1 cellular context compared by ENCODE assay signal in the genomic region with DNA sequence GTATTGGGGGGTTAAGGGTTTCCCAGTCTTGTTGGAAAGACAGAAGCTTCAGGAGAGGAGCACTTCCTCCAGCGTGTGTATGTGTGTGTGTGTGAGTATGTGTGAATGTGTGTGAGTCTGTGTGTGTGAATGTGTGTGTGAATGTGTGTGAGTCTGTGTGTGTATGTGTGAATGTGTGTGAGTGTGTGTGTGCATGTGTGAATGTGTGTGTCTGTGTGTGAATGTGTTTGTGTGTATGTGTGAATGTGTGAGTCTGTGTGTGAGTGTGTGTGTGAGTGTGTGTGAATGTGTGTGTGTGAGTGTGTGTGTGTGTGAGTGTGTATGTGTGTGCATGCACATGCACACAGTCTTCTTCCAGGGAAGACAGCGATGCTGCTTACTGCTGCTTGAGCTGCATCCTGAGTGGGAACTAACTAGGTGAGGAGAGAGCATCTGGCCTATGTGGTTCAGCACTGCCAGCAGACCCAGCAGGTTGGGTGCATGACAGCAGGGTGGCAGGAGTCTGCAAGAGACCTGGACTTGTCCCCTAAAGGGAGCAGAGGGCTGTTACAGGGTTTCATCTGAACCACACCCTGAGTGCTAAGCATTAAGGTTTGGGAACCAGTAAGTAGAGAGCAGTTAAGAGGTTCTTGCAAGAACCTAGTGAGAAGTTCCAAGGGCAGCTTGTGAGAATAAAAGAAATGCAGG.
TF ChIP-seq lines count a peak whose summit lies in the region.

No MANE protein-coding gene starts in this region.

TF ChIP-seq in HepG2, 621 proteins besides CTCF, POLR2A, EP300 and RAD21 (continues in another document):
- TF ChIP-seq ARHGAP35 (CRISPR knock-in tag; IDR thresholded peaks at IDR 0.05; ENCODE audit: borderline replicate concordance) (no peak), HNRNPH1 (optimal IDR thresholded peaks at IDR 0.05; ENCODE audit: low read depth, low read length) (no peak), NFYB (CRISPR knock-in tag; IDR thresholded peaks at IDR 0.05) (no peak), TARDBP (CRISPR knock-in tag; IDR thresholded peaks at IDR 0.05) (no peak), FOSL2 (CRISPR knock-in tag; IDR thresholded peaks at IDR 0.05) (no peak), ZNF547 (CRISPR knock-in tag; IDR thresholded peaks at IDR 0.05) (no peak), NCOA1 (CRISPR knock-in tag; IDR thresholded peaks at IDR 0.05) (no peak), ZNF615 (CRISPR knock-in tag; IDR thresholded peaks at IDR 0.05; ENCODE audit: borderline replicate concordance) (no peak), KLF9 (CRISPR knock-in tag; IDR thresholded peaks at IDR 0.05; ENCODE audit: low read depth) (no peak), ZNF713 (CRISPR knock-in tag; IDR thresholded peaks at IDR 0.05) (no peak), ZSCAN30 (CRISPR knock-in tag; IDR thresholded peaks at IDR 0.05) (no peak), TCF12 (IDR thresholded peaks at IDR 0.05) (no peak), TCF12 (CRISPR knock-in tag; IDR thresholded peaks at IDR 0.05) (no peak), ZNF564 (CRISPR knock-in tag; IDR thresholded peaks at IDR 0.05) (no peak), ZBTB7B (CRISPR knock-in tag; IDR thresholded peaks at IDR 0.05) (no peak), ZNF232 (CRISPR knock-in tag; IDR thresholded peaks at IDR 0.05; ENCODE audit: borderline replicate concordance) (no peak), JUND (CRISPR knock-in tag; IDR thresholded peaks at IDR 0.05) (no peak), PHF5A (CRISPR knock-in tag; IDR thresholded peaks at IDR 0.05; ENCODE audit: low read depth, unreplicated experiment) (no peak), ZNF569 (CRISPR knock-in tag; IDR thresholded peaks at IDR 0.05; ENCODE audit: borderline replicate concordance) (no peak), ETV6 (CRISPR knock-in tag; conservative IDR thresholded peaks at IDR 0.05) (no peak), ZSCAN9 (CRISPR knock-in tag; IDR thresholded peaks at IDR 0.05; ENCODE audit: borderline replicate concordance) (no peak), RAD51 (IDR thresholded peaks at IDR 0.05; ENCODE audit: borderline replicate concordance) (0 out of 2 replicates have a peak, but pooled peaks have one; percentile 10), PLRG1 (conservative IDR thresholded peaks at IDR 0.05) (no peak), ZC3H13 (CRISPR knock-in tag; IDR thresholded peaks at IDR 0.05) (no peak), ZSCAN20 (CRISPR knock-in tag; IDR thresholded peaks at IDR 0.05; ENCODE audit: borderline replicate concordance) (no peak), KDM6A (CRISPR knock-in tag; IDR thresholded peaks at IDR 0.05; ENCODE audit: low read depth) (no peak), ZNF572 (CRISPR knock-in tag; IDR thresholded peaks at IDR 0.05) (no peak), SMC3 (IDR thresholded peaks at IDR 0.05; ENCODE audit: low read length) (no peak), ATF7 (IDR thresholded peaks at IDR 0.05) (peak; percentile 15; the same call in 1 of the 2 replicates), ATF7 (CRISPR knock-in tag; IDR thresholded peaks at IDR 0.05) (no peak), HDAC1 (CRISPR knock-in tag; IDR thresholded peaks at IDR 0.05) (no peak), SRSF9 (IDR thresholded peaks at IDR 0.05; ENCODE audit: borderline replicate concordance, insufficient read depth, low read depth, low read length, poor library complexity, severe bottlenecking) (no peak), SOX6 (IDR thresholded peaks at IDR 0.05) (peak; percentile 78; the same call in 1 of the 2 replicates), SOX6 (CRISPR knock-in tag; IDR thresholded peaks at IDR 0.05) (no peak)
- TF ChIP-seq, protein P1, sequence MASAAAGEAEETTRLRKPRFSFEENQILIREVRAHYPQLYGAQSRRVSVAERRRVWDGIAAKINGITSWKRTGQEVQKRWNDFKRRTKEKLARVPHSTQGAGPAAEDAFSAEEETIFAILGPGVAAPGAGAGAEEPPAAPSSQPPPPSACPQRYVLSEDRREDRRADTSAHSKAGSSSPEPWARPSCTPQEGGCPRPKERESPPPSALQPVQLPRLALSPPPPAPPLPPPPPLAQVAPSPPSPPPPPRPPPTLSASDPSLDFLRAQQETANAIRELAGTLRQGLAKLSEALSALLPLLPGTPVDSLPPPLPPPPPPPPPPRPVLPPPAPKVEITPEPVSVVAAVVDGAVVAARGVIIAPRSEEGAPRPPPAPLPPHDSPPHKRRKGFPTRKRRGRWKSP (CRISPR knock-in tag; IDR thresholded peaks at IDR 0.05): no peak
- TF ChIP-seq, protein P2, sequence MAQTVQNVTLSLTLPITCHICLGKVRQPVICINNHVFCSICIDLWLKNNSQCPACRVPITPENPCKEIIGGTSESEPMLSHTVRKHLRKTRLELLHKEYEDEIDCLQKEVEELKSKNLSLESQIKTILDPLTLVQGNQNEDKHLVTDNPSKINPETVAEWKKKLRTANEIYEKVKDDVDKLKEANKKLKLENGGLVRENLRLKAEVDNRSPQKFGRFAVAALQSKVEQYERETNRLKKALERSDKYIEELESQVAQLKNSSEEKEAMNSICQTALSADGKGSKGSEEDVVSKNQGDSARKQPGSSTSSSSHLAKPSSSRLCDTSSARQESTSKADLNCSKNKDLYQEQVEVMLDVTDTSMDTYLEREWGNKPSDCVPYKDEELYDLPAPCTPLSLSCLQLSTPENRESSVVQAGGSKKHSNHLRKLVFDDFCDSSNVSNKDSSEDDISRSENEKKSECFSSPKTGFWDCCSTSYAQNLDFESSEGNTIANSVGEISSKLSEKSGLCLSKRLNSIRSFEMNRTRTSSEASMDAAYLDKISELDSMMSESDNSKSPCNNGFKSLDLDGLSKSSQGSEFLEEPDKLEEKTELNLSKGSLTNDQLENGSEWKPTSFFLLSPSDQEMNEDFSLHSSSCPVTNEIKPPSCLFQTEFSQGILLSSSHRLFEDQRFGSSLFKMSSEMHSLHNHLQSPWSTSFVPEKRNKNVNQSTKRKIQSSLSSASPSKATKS (CRISPR knock-in tag; IDR thresholded peaks at IDR 0.05): no peak
- TF ChIP-seq, protein P3, sequence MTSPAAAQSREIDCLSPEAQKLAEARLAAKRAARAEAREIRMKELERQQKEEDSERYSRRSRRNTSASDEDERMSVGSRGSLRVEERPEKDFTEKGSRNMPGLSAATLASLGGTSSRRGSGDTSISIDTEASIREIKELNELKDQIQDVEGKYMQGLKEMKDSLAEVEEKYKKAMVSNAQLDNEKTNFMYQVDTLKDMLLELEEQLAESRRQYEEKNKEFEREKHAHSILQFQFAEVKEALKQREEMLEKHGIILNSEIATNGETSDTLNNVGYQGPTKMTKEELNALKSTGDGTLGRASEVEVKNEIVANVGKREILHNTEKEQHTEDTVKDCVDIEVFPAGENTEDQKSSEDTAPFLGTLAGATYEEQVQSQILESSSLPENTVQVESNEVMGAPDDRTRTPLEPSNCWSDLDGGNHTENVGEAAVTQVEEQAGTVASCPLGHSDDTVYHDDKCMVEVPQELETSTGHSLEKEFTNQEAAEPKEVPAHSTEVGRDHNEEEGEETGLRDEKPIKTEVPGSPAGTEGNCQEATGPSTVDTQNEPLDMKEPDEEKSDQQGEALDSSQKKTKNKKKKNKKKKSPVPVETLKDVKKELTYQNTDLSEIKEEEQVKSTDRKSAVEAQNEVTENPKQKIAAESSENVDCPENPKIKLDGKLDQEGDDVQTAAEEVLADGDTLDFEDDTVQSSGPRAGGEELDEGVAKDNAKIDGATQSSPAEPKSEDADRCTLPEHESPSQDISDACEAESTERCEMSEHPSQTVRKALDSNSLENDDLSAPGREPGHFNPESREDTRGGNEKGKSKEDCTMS (CRISPR knock-in tag; conservative IDR thresholded peaks at IDR 0.05): no peak
- TF ChIP-seq, protein P4, sequence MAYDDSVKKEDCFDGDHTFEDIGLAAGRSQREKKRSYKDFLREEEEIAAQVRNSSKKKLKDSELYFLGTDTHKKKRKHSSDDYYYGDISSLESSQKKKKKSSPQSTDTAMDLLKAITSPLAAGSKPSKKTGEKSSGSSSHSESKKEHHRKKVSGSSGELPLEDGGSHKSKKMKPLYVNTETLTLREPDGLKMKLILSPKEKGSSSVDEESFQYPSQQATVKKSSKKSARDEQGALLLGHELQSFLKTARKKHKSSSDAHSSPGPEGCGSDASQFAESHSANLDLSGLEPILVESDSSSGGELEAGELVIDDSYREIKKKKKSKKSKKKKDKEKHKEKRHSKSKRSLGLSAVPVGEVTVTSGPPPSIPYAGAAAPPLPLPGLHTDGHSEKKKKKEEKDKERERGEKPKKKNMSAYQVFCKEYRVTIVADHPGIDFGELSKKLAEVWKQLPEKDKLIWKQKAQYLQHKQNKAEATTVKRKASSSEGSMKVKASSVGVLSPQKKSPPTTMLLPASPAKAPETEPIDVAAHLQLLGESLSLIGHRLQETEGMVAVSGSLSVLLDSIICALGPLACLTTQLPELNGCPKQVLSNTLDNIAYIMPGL (CRISPR knock-in tag; IDR thresholded peaks at IDR 0.05; ENCODE audit: borderline replicate concordance in 1 of 2, low read depth in 1 of 2): no peak
- TF ChIP-seq, protein P5, sequence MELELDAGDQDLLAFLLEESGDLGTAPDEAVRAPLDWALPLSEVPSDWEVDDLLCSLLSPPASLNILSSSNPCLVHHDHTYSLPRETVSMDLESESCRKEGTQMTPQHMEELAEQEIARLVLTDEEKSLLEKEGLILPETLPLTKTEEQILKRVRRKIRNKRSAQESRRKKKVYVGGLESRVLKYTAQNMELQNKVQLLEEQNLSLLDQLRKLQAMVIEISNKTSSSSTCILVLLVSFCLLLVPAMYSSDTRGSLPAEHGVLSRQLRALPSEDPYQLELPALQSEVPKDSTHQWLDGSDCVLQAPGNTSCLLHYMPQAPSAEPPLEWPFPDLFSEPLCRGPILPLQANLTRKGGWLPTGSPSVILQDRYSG (CRISPR knock-in tag; IDR thresholded peaks at IDR 0.05): no peak
- TF ChIP-seq, protein P6, sequence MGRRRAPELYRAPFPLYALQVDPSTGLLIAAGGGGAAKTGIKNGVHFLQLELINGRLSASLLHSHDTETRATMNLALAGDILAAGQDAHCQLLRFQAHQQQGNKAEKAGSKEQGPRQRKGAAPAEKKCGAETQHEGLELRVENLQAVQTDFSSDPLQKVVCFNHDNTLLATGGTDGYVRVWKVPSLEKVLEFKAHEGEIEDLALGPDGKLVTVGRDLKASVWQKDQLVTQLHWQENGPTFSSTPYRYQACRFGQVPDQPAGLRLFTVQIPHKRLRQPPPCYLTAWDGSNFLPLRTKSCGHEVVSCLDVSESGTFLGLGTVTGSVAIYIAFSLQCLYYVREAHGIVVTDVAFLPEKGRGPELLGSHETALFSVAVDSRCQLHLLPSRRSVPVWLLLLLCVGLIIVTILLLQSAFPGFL (CRISPR knock-in tag; IDR thresholded peaks at IDR 0.05): no peak
- TF ChIP-seq, protein P7, sequence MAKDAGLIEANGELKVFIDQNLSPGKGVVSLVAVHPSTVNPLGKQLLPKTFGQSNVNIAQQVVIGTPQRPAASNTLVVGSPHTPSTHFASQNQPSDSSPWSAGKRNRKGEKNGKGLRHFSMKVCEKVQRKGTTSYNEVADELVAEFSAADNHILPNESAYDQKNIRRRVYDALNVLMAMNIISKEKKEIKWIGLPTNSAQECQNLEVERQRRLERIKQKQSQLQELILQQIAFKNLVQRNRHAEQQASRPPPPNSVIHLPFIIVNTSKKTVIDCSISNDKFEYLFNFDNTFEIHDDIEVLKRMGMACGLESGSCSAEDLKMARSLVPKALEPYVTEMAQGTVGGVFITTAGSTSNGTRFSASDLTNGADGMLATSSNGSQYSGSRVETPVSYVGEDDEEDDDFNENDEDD (CRISPR knock-in tag; IDR thresholded peaks at IDR 0.05; ENCODE audit: borderline replicate concordance): no peak
- TF ChIP-seq, protein P8, sequence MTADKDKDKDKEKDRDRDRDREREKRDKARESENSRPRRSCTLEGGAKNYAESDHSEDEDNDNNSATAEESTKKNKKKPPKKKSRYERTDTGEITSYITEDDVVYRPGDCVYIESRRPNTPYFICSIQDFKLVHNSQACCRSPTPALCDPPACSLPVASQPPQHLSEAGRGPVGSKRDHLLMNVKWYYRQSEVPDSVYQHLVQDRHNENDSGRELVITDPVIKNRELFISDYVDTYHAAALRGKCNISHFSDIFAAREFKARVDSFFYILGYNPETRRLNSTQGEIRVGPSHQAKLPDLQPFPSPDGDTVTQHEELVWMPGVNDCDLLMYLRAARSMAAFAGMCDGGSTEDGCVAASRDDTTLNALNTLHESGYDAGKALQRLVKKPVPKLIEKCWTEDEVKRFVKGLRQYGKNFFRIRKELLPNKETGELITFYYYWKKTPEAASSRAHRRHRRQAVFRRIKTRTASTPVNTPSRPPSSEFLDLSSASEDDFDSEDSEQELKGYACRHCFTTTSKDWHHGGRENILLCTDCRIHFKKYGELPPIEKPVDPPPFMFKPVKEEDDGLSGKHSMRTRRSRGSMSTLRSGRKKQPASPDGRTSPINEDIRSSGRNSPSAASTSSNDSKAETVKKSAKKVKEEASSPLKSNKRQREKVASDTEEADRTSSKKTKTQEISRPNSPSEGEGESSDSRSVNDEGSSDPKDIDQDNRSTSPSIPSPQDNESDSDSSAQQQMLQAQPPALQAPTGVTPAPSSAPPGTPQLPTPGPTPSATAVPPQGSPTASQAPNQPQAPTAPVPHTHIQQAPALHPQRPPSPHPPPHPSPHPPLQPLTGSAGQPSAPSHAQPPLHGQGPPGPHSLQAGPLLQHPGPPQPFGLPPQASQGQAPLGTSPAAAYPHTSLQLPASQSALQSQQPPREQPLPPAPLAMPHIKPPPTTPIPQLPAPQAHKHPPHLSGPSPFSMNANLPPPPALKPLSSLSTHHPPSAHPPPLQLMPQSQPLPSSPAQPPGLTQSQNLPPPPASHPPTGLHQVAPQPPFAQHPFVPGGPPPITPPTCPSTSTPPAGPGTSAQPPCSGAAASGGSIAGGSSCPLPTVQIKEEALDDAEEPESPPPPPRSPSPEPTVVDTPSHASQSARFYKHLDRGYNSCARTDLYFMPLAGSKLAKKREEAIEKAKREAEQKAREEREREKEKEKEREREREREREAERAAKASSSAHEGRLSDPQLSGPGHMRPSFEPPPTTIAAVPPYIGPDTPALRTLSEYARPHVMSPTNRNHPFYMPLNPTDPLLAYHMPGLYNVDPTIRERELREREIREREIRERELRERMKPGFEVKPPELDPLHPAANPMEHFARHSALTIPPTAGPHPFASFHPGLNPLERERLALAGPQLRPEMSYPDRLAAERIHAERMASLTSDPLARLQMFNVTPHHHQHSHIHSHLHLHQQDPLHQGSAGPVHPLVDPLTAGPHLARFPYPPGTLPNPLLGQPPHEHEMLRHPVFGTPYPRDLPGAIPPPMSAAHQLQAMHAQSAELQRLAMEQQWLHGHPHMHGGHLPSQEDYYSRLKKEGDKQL (CRISPR knock-in tag; IDR thresholded peaks at IDR 0.05; ENCODE audit: low read depth): no peak
